ENCODE assay signal across 8 cellular contexts in genomic region chr1:240611619-240612490, GRCh38. TPM values are rescaled to one million over a fixed set of nuclear protein-coding genes. Genes with fewer than 3 reads are reported as not detected.
DNase-seq lines count a peak whose midpoint lies in the region; ATAC-seq and TF ChIP-seq lines count a peak whose summit lies in the region.

Gene GREM2 (minus strand): TSS chr1:240612155. CDS start chr1:240493475, 118,680 bp downstream.

- H3K4me3 Mint-ChIP-seq in WTC11: peak within 1 kb of the TSS; percentile 79

- H3K4me3 ChIP-seq in Jurkat, Clone E6-1 (ENCODE audit: low read length): peak within 1 kb of the TSS; percentile 24
- peak within 1 kb of the TSS; percentile 60 for H3K4me3 ChIP-seq in coronary artery
- H3K4me3 ChIP-seq in lower leg skin (ENCODE audit: low read depth, poor library complexity, severe bottlenecking): peak within 1 kb of the TSS; percentile 31

- DNase-seq in ELF-1 (ENCODE audit: low read depth, low spot score) (peak; percentile 80), WTC11 (ENCODE audit: low spot score) (peak; percentile 67), coronary artery (ENCODE audit: low spot score) (no peak), lower leg skin (ENCODE audit: low spot score in 2 of 2) (peak; percentile 39 to 88), HUDEP-2 (lab: John Stamatoyannopoulos, UW; ENCODE audit: unreplicated experiment in 76 of 76) (no peak)
- DNase-seq in Jurkat, Clone E6-1 (ENCODE audit: low read depth, low spot score): no peak
- peak; percentile 1 to 14 for DNase-seq in stimulated activated CD4-positive, alpha-beta T cell treated with anti-CD3 and anti-CD28 coated beads, Interleukin-4, amount 100 ng/mL, for 4 hours

- TF ChIP-seq CTCF in WTC11 (IDR thresholded peaks at IDR 0.05) (no peak), coronary artery (IDR thresholded peaks at IDR 0.05) (no peak), lower leg skin (IDR thresholded peaks at IDR 0.05) (no peak)

- WGBS in lower leg skin, 2 donors: 2 to 3% methylated on average over 40 of the region's 40 CpGs

- peaks cover 22% of the 10 kb centered on the region for H3K27me3 Mint-ChIP-seq in WTC11 (ENCODE audit: low read depth)

- POLR2A ChIA-PET in WTC11 (lab: Charles Lee): interaction anchor here (0.7 kb wide), 1 partner anchor 119 kb away, joined by 3 read pairs; no protein-coding TSS in a partner anchor

- CTCF ChIA-PET in WTC11 (lab: Charles Lee): interaction anchor here (0.6 to 1.2 kb wide), 4 partner anchors 71 to 607 kb away, joined by 3 to 6 read pairs (median 4); no protein-coding TSS in a partner anchor

- no peak within 1 kb of the TSS for H3K27ac ChIP-seq in coronary artery

- intact Hi-C loops in lower leg skin (cut with DNase I; ENCODE audit: low total_unique reads): no loop called here

- no peak for TF ChIP-seq POLR2A in lower leg skin (IDR thresholded peaks at IDR 0.05)

- peaks cover 55% of the 10 kb centered on the region for H3K4me1 Mint-ChIP-seq in WTC11

- H3K36me3 Mint-ChIP-seq in WTC11: no peaks in the 10 kb centered on the region

- H3K27ac Mint-ChIP-seq in WTC11: no peak within 1 kb of the TSS

- H3K9me3 Mint-ChIP-seq in WTC11: no peaks in the 10 kb centered on the region

- ATAC-seq in GM21737 (IDR thresholded peaks at IDR 0.05; ENCODE audit: unreplicated experiment) (peak; percentile 81), WTC11 (peak; percentile 87)

TF ChIP-seq in WTC11, 78 proteins besides CTCF, POLR2A, EP300 and RAD21:
- TF ChIP-seq ZNF671 (CRISPR knock-in tag; IDR thresholded peaks at IDR 0.05): no peak
- TF ChIP-seq ZNF232 (CRISPR knock-in tag; IDR thresholded peaks at IDR 0.05): 0 out of 2 replicates have a peak, but pooled peaks have one; percentile 15

RNA-seq across cellular contexts. Expression of gene GREM2, which starts in this region (rescaled TPM):
- polyA plus RNA-seq in Jurkat, Clone E6-1 (2012; ENCODE audit: insufficient read depth, insufficient read length): not detected
- total RNA-seq in WTC11 (2021) (0.07 to 0.17 TPM (median 0.11 TPM) in 3 replicates), lower leg skin (under 1 TPM; 0.08 to 0.78 (median 0.40) TPM)

Comparison
In these comparisons a context has a peak if more than half of its experiments do, and no peak if none do; other contexts are left out.
1. Peak in DNase-seq and ATAC-seq in WTC11; RNA of the gene not detected or under 1 TPM.
2. Peak in DNase-seq and H3K4me3 ChIP-seq in lower leg skin; RNA of the gene not detected or under 1 TPM.
3. DNase-seq: peak in ELF-1 (single experiment) and stimulated activated CD4-positive, alpha-beta T cell treated with anti-CD3 and anti-CD28 coated beads, Interleukin-4, amount 100 ng/mL, for 4 hours (2 of 2); none in Jurkat, Clone E6-1 (single experiment), coronary artery (single experiment) and HUDEP-2 (0 of 76).
4. Peak in every context shown above with its lines, with median percentiles within 50 percentile points of each other: H3K4me3 ChIP-seq.